ENCODE assay signal across 1 cellular context in genomic region chr9:137054932-137055384, GRCh38.
A peak's percentile ranks its signal among the peaks of the same experiment; 100 is the strongest.
TF ChIP-seq lines count a peak whose summit lies in the region.

No MANE protein-coding gene starts in this region.

TF ChIP-seq in HepG2, 621 proteins besides CTCF, POLR2A, EP300 and RAD21 (continued from another document and continues in another):
- TF ChIP-seq E2F2 (CRISPR knock-in tag; IDR thresholded peaks at IDR 0.05; ENCODE audit: borderline replicate concordance) = no peak
- TF ChIP-seq PCBP2 (optimal IDR thresholded peaks at IDR 0.05; ENCODE audit: low read depth, low read length, poor library complexity, severe bottlenecking) = no peak
- no peak for TF ChIP-seq SETDB1 (CRISPR knock-in tag; IDR thresholded peaks at IDR 0.05; ENCODE audit: borderline replicate concordance)
- TF ChIP-seq CHCHD3 (CRISPR knock-in tag; IDR thresholded peaks at IDR 0.05) = no peak; the same call in 1 of the 2 replicates
- no peak for TF ChIP-seq ATF1 (CRISPR knock-in tag; IDR thresholded peaks at IDR 0.05)
- peak; percentile 34; the same call in 1 of the 2 replicates for TF ChIP-seq ZNF770 (CRISPR knock-in tag; IDR thresholded peaks at IDR 0.05)
- TF ChIP-seq AHR (CRISPR knock-in tag; IDR thresholded peaks at IDR 0.05) = no peak
- TF ChIP-seq KAT7 (CRISPR knock-in tag; IDR thresholded peaks at IDR 0.05; ENCODE audit: borderline replicate concordance) = no peak
- TF ChIP-seq KDM4B (CRISPR knock-in tag; IDR thresholded peaks at IDR 0.05) = no peak
- TF ChIP-seq ZNF276 (CRISPR knock-in tag; IDR thresholded peaks at IDR 0.05; ENCODE audit: low read depth) = no peak
- TF ChIP-seq ZNF33B (CRISPR knock-in tag; IDR thresholded peaks at IDR 0.05) = no peak; the same call in 1 of the 2 replicates
- no peak for TF ChIP-seq EED (CRISPR knock-in tag; IDR thresholded peaks at IDR 0.05)
- peak; percentile 51; the same call in 1 of the 2 replicates for TF ChIP-seq RFXAP (CRISPR knock-in tag; IDR thresholded peaks at IDR 0.05; ENCODE audit: borderline replicate concordance)
- TF ChIP-seq DDIT3 (CRISPR knock-in tag; IDR thresholded peaks at IDR 0.05) = no peak
- no peak for TF ChIP-seq RELA (CRISPR knock-in tag; IDR thresholded peaks at IDR 0.05)
- no peak for TF ChIP-seq RFXANK (CRISPR knock-in tag; IDR thresholded peaks at IDR 0.05)
- TF ChIP-seq CAMTA2 (CRISPR knock-in tag; IDR thresholded peaks at IDR 0.05; ENCODE audit: borderline replicate concordance) = no peak
- TF ChIP-seq SKIL (CRISPR knock-in tag; IDR thresholded peaks at IDR 0.05; ENCODE audit: borderline replicate concordance) = 0 out of 2 replicates have a peak, but pooled peaks have one; percentile 38
- TF ChIP-seq ZNF431 (CRISPR knock-in tag; IDR thresholded peaks at IDR 0.05; ENCODE audit: borderline replicate concordance, low read depth) = no peak
- TF ChIP-seq NR0B2 (CRISPR knock-in tag; IDR thresholded peaks at IDR 0.05) = no peak
- no peak for TF ChIP-seq ZNF761 (CRISPR knock-in tag; conservative IDR thresholded peaks at IDR 0.05)
- TF ChIP-seq ZNF687 (CRISPR knock-in tag; IDR thresholded peaks at IDR 0.05) = peak; percentile 70; the same call in 1 of the 2 replicates
- TF ChIP-seq FOXP4 (CRISPR knock-in tag; IDR thresholded peaks at IDR 0.05) = no peak
- peak; percentile 58; the same call in 1 of the 2 replicates for TF ChIP-seq MXD1 (CRISPR knock-in tag; IDR thresholded peaks at IDR 0.05)
- peak; percentile 57; the same call in 1 of the 2 replicates for TF ChIP-seq ZNF446 (CRISPR knock-in tag; IDR thresholded peaks at IDR 0.05)
- no peak for TF ChIP-seq SMAD3 (CRISPR knock-in tag; IDR thresholded peaks at IDR 0.05)
- TF ChIP-seq ZNF331 (CRISPR knock-in tag; IDR thresholded peaks at IDR 0.05) = peak; percentile 35; the same call in 1 of the 2 replicates
- no peak for TF ChIP-seq CREB3 (CRISPR knock-in tag; IDR thresholded peaks at IDR 0.05)
- no peak for TF ChIP-seq MTA3 (CRISPR knock-in tag; IDR thresholded peaks at IDR 0.05)
- TF ChIP-seq ZSCAN31 (CRISPR knock-in tag; IDR thresholded peaks at IDR 0.05; ENCODE audit: low read depth) = no peak; the same call in 1 of the 2 replicates
- 0 out of 2 replicates have a peak, but pooled peaks have one; percentile 38 for TF ChIP-seq DMAP1 (CRISPR knock-in tag; IDR thresholded peaks at IDR 0.05)
- TF ChIP-seq SRSF4 (IDR thresholded peaks at IDR 0.05; ENCODE audit: low read depth, low read length, poor library complexity, severe bottlenecking) = no peak
- TF ChIP-seq PRPF4 (IDR thresholded peaks at IDR 0.05; ENCODE audit: low read depth, low read length, poor library complexity, severe bottlenecking) = no peak
- no peak for TF ChIP-seq MTERF4 (CRISPR knock-in tag; IDR thresholded peaks at IDR 0.05)
- no peak for TF ChIP-seq TCF12 (IDR thresholded peaks at IDR 0.05)
- no peak for TF ChIP-seq TCF12 (CRISPR knock-in tag; IDR thresholded peaks at IDR 0.05)
- no peak for TF ChIP-seq ZBTB1 (CRISPR knock-in tag; IDR thresholded peaks at IDR 0.05; ENCODE audit: borderline replicate concordance)
- no peak; the same call in 1 of the 2 replicates for TF ChIP-seq ZNF367 (CRISPR knock-in tag; IDR thresholded peaks at IDR 0.05; ENCODE audit: borderline replicate concordance)
- TF ChIP-seq SATB2 (CRISPR knock-in tag; IDR thresholded peaks at IDR 0.05) = no peak
- TF ChIP-seq TBX3 (IDR thresholded peaks at IDR 0.05; ENCODE audit: borderline replicate concordance) = no peak
- no peak for TF ChIP-seq NR2F6 (IDR thresholded peaks at IDR 0.05)
- TF ChIP-seq NR2F6 (CRISPR knock-in tag; IDR thresholded peaks at IDR 0.05) = peak; percentile 38
- TF ChIP-seq PHF5A (CRISPR knock-in tag; IDR thresholded peaks at IDR 0.05; ENCODE audit: low read depth, unreplicated experiment) = no peak
- no peak for TF ChIP-seq ZNF180 (CRISPR knock-in tag; IDR thresholded peaks at IDR 0.05; ENCODE audit: borderline replicate concordance, low read depth)
- no peak for TF ChIP-seq CCAR2 (optimal IDR thresholded peaks at IDR 0.05; ENCODE audit: low read depth, low read length)
- 0 out of 2 replicates have a peak, but pooled peaks have one; percentile 29 for TF ChIP-seq HIVEP1 (CRISPR knock-in tag; IDR thresholded peaks at IDR 0.05)
- TF ChIP-seq HBP1 (CRISPR knock-in tag; IDR thresholded peaks at IDR 0.05; ENCODE audit: low read depth) = no peak
- TF ChIP-seq ZNF777 (CRISPR knock-in tag; IDR thresholded peaks at IDR 0.05) = peak; percentile 39; the same call in 1 of the 2 replicates
